ENCODE assay signal across 17 cellular contexts in the genomic region with DNA sequence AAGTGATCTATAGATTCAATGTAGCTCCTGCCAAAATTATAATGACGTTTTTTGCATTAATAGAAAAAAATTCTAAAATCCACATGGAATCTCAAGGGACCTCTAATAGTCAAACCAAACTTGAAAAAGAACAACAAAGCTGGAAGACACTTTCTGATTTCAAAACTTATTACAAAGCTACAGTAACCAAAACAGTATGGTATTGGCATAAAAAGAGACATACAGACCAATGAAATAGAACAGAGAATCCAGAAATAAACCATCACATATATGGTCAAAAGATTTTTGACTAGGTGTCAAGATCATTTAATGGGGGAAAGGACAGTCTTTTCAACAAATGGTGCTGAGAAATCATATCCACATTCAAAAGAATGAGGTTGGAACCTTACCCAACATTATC. TPM values are rescaled to one million over a fixed set of nuclear protein-coding genes. Genes with fewer than 3 reads are reported as not detected.
DNase-seq lines count a peak whose midpoint lies in the region; ATAC-seq, FAIRE-seq and TF ChIP-seq lines count a peak whose summit lies in the region.
"Had no signal": no experiment of that assay in that cellular context is flagged by ENCODE, and none has a peak within 500 bp of the region (broad histone marks: within the 10 kb centered on the region; RNA-seq: fewer than 3 reads in every experiment).

No MANE protein-coding gene starts in this region.

- no peaks in the 10 kb centered on the region for H3F3A ChIP-seq in Loucy (ENCODE audit: low read depth)

- H3K9me3 ChIP-seq in BE2C = no peaks in the 10 kb centered on the region
- H3K9me3 ChIP-seq in CD4-positive, alpha-beta T cell (ENCODE audit: control insufficient read depth, low read length) = no peaks in the 10 kb centered on the region
- H3K9me3 ChIP-seq in Loucy (ENCODE audit: insufficient read depth, low read depth, low read length) = no peaks in the 10 kb centered on the region

- H3K4me3 ChIP-seq in BE2C (ENCODE audit: low read depth, low read length) (peak overlapping the region; percentile 94), Loucy (ENCODE audit: low read length, poor library complexity, severe bottlenecking) (peak overlapping the region; percentile 88)

- H3K9ac ChIP-seq in Loucy (ENCODE audit: low read depth, low read length, poor library complexity, severe bottlenecking) = no peak overlapping the region
- H3K9ac ChIP-seq: KMS-11 had no signal

- no peak overlapping the region for H2AFZ ChIP-seq in Loucy (ENCODE audit: low read length)

- no peak for ATAC-seq in CD4-positive, alpha-beta T cell (ENCODE audit: poor library complexity)

- H3K4me3 Mint-ChIP-seq in CD4-positive, alpha-beta T cell = peak overlapping the region; percentile 8
- H3K4me3 Mint-ChIP-seq: B cell, H9, HFFc6 had no signal

- peaks cover 81% of the 10 kb centered on the region for H3K79me2 ChIP-seq in Loucy (ENCODE audit: insufficient read depth, low read length)

- H3K36me3 Mint-ChIP-seq in CD4-positive, alpha-beta T cell (ENCODE audit: low read depth) = peaks cover 38% of the 10 kb centered on the region

- H3K27ac ChIP-seq in CD4-positive, alpha-beta T cell (ENCODE audit: low read depth, low read length) = no peak overlapping the region
- H3K27ac ChIP-seq: C4-2B, KMS-11 had no signal

- intact Hi-C loops in CD4-positive, alpha-beta T cell (cut with DNase I, micrococcal nuclease) = no loop called here

- CTCF ChIA-PET in CD4-positive, alpha-beta T cell (lab: Charles Lee) = no interaction called here

- DNase-seq in BE2C (no peak), hypothalamus (lab: John Stamatoyannopoulos, UW) (no peak), HuH-7 (ENCODE audit: low spot score) (no peak)
- no peak for DNase-seq in CD4-positive, alpha-beta T cell
- no peak for DNase-seq in activated CD4-positive, alpha-beta T cell treated with anti-CD3 and anti-CD28 coated beads, Interleukin-2, amount 50 U/mL, for 1 hour
- DNase-seq: DMS 273 treated with DMSO at 0.1 percent for 48 hours, DMS79, GOT3, H9, HFFc6 had no signal

- H3K4me1 ChIP-seq in BE2C (peaks cover under 1% of the 10 kb centered on the region; the same call in 1 of the 2 replicates), Loucy (ENCODE audit: insufficient read depth, low read length, poor library complexity, severe bottlenecking) (peaks cover 50% of the 10 kb centered on the region)

- no peaks in the 10 kb centered on the region for H3K27me3 Mint-ChIP-seq in CD4-positive, alpha-beta T cell
- H3K27me3 Mint-ChIP-seq: B cell, IgD-negative memory B cell had no signal

- no peaks in the 10 kb centered on the region for H3K9me3 Mint-ChIP-seq in CD4-positive, alpha-beta T cell
- H3K9me3 Mint-ChIP-seq: H9, IgD-negative memory B cell had no signal

- POLR2A ChIA-PET in CD4-positive, alpha-beta T cell (lab: Charles Lee) = interaction anchor here (0.9 kb wide), 1 partner anchor 945 kb away, joined by 4 read pairs; a partner anchor contains a TSS

- H3K9me2 ChIP-seq in Loucy (replicated peaks; ENCODE audit: low read depth, low read length) = no peaks in the 10 kb centered on the region

- no peaks in the 10 kb centered on the region for H3K27me3 ChIP-seq in BE2C
- no peaks in the 10 kb centered on the region for H3K27me3 ChIP-seq in CD4-positive, alpha-beta T cell (ENCODE audit: control insufficient read depth, insufficient read depth, low read length)
- H3K27me3 ChIP-seq in Loucy (ENCODE audit: insufficient read depth, low read length, poor library complexity, severe bottlenecking) = no peaks in the 10 kb centered on the region

- H4K20me1 ChIP-seq in Loucy (ENCODE audit: insufficient read depth, low read length, poor library complexity, severe bottlenecking) = peaks cover 14% of the 10 kb centered on the region

- no peak overlapping the region for H3K27ac Mint-ChIP-seq in CD4-positive, alpha-beta T cell
- H3K27ac Mint-ChIP-seq: B cell, H9, HFFc6 had no signal

- TF ChIP-seq CTCF in BE2C (IDR thresholded peaks at IDR 0.05; ENCODE audit: low read depth, low read length) (no peak), Loucy (conservative IDR thresholded peaks at IDR 0.05; ENCODE audit: low read length) (no peak)
- TF ChIP-seq CTCF in CD4-positive, alpha-beta T cell (IDR thresholded peaks at IDR 0.05) = no peak

- peak; percentile 66 for FAIRE-seq in islet of Langerhans (lab: Jason Lieb, UNC)
- FAIRE-seq: GM12891 had no signal

- peak overlapping the region; percentile 86 for H3K4me2 ChIP-seq in Loucy (ENCODE audit: low read depth, low read length, poor library complexity, severe bottlenecking)
- H3K4me2 ChIP-seq: KMS-11 had no signal

- H3K36me3 ChIP-seq in BE2C (peaks cover 2% of the 10 kb centered on the region; the same call in 1 of the 2 replicates), Loucy (ENCODE audit: insufficient read depth, low read length) (no peaks in the 10 kb centered on the region)

- H3K4me1 Mint-ChIP-seq in CD4-positive, alpha-beta T cell (ENCODE audit: low read depth) = peaks cover 84% of the 10 kb centered on the region

RNA-seq across cellular contexts. Expression of a gene that starts 4.0 kb away (rescaled TPM):
- polyA plus RNA-seq in BE2C (2012; ENCODE audit: insufficient read depth, insufficient read length, low read depth) = 84.5 TPM
- 10 to 100 TPM; 17.9 to 19.4 TPM for total RNA-seq in CD4-positive, alpha-beta T cell

RNA-seq across cellular contexts. Expression of a gene that starts 4.3 kb away (rescaled TPM):
- polyA plus RNA-seq in BE2C (2012; ENCODE audit: insufficient read depth, insufficient read length, low read depth) = 30.6 TPM
- 10 to 100 TPM; 10.6 to 13.5 TPM for total RNA-seq in CD4-positive, alpha-beta T cell
